ENCODE assay signal across 19 cellular contexts in genomic region chr11:123218451-123218850, GRCh38. TPM values are rescaled to one million over a fixed set of nuclear protein-coding genes. Genes with fewer than 3 reads are reported as not detected.
DNase-seq lines count a peak whose midpoint lies in the region; ATAC-seq, FAIRE-seq and TF ChIP-seq lines count a peak whose summit lies in the region.
"Had no signal": no experiment of that assay in that cellular context is flagged by ENCODE, and none has a peak within 500 bp of the region (broad histone marks: within the 10 kb centered on the region; RNA-seq: fewer than 3 reads in every experiment).

No MANE protein-coding gene starts in this region.

- H3K4me1 ChIP-seq in HEK293 (ENCODE audit: control insufficient read depth, insufficient read depth, low read length) (peaks cover 4% of the 10 kb centered on the region), stomach smooth muscle (ENCODE audit: control insufficient read depth, insufficient read depth, low read length) (peaks cover 20% of the 10 kb centered on the region), right cardiac atrium (ENCODE audit: control insufficient read depth, insufficient read depth, low read length) (peaks cover 5% of the 10 kb centered on the region)
- H3K4me1 ChIP-seq: vagina had no signal

- H3K4me3 ChIP-seq in HEK293 (ENCODE audit: low read depth, low read length) = no peak overlapping the region
- H3K4me3 ChIP-seq in stomach smooth muscle (ENCODE audit: low read length in 2 of 2) = no peak overlapping the region
- no peak overlapping the region for H3K4me3 ChIP-seq in right cardiac atrium (ENCODE audit: low read length)
- H3K4me3 ChIP-seq: vagina had no signal

- no peaks in the 10 kb centered on the region for H3K36me3 ChIP-seq in HEK293 (ENCODE audit: control insufficient read depth in 2 of 2, insufficient read depth in 1 of 2, low read length in 2 of 2)
- H3K36me3 ChIP-seq in stomach smooth muscle (ENCODE audit: control insufficient read depth in 2 of 2, insufficient read depth in 2 of 2, low read length in 2 of 2) = no peaks in the 10 kb centered on the region
- H3K36me3 ChIP-seq: vagina had no signal

- POLR2A ChIA-PET in HEK293 (lab: Yijun Ruan, JAX) (no interaction called here), WTC11 (lab: Charles Lee) (no interaction called here), GM10248 (lab: Yijun Ruan, JAX) (no interaction called here)

- H3K9me3 Mint-ChIP-seq in WTC11 = peaks cover 28% of the 10 kb centered on the region

- H3K4me1 Mint-ChIP-seq in WTC11 = peaks cover 41% of the 10 kb centered on the region
- H3K4me1 Mint-ChIP-seq: activated CD4-positive, alpha-beta T cell treated with anti-CD3 and anti-CD28 coated beads, Interleukin-2, amount 10 ng/mL, durations not matched to agents 7 days and 5 days; stimulated activated effector memory CD8-positive, alpha-beta T cell treated with anti-CD3 and anti-CD28 coated beads, Interleukin-12 subunit alpha, Interleukin-12 subunit beta, amount 100 ng/mL, for 72 hours had no signal

- H3K27ac ChIP-seq in HEK293 (ENCODE audit: extremely low read depth, low read depth, low read length) (no peak overlapping the region), stomach smooth muscle (ENCODE audit: low read length) (peak overlapping the region; percentile 49), right cardiac atrium (ENCODE audit: low read length) (no peak overlapping the region)
- H3K27ac ChIP-seq: RWPE1, vagina had no signal

- DNase-seq in WTC11 (ENCODE audit: low spot score) (no peak), iris pigment epithelial cell (ENCODE audit: low read depth) (peak; percentile 50), HTR-8/SVneo (ENCODE audit: insufficient read length, low spot score) (no peak), putamen (ENCODE audit: low spot score) (no peak), GM10248 (ENCODE audit: extremely low spot score) (no peak), right cardiac atrium (no peak)
- DNase-seq: activated CD4-positive, alpha-beta T cell treated with anti-CD3 and anti-CD28 coated beads, Interleukin-2, amount 10 ng/mL, durations not matched to agents 7 days and 5 days; anterior cingulate cortex; dermis blood vessel endothelial cell; KG1; NCI-H1436; NCI-H510A; stimulated activated CD4-positive, alpha-beta T cell treated with anti-CD3 and anti-CD28 coated beads, Interleukin-4, amount 100 ng/mL, for 4 hours; T-helper 2 cell had no signal

- no peaks in the 10 kb centered on the region; the same call in 1 of the 2 replicates for H3K27me3 Mint-ChIP-seq in WTC11 (ENCODE audit: low read depth)

- WGBS in right cardiac atrium = 81% methylated on average over 5 of the region's 5 CpGs

- FAIRE-seq in HTR-8/SVneo (lab: Jason Lieb, UNC) = no peak

- ATAC-seq in WTC11 = no peak; the same call in 1 of the 2 replicates
- no peak for ATAC-seq in right cardiac atrium
- ATAC-seq: stimulated activated effector memory CD8-positive, alpha-beta T cell treated with anti-CD3 and anti-CD28 coated beads, Interleukin-12 subunit alpha, Interleukin-12 subunit beta, amount 100 ng/mL, for 72 hours had no signal

- intact Hi-C loops in right cardiac atrium (cut with DNase I) = no loop called here

- TF ChIP-seq CTCF in HEK293 (tag by site-specific recombination; IDR thresholded peaks at IDR 0.05) = no peak
- no peak for TF ChIP-seq CTCF in WTC11 (IDR thresholded peaks at IDR 0.05)
- no peak for TF ChIP-seq CTCF in GM10248 (IDR thresholded peaks at IDR 0.05; ENCODE audit: control extremely low read depth, extremely low read depth, low read depth, missing control alignments)

- H3K9ac ChIP-seq in stomach smooth muscle (ENCODE audit: low read length in 2 of 2) = no peak overlapping the region

- H3K27me3 ChIP-seq in stomach smooth muscle (ENCODE audit: control insufficient read depth in 1 of 2, insufficient read depth in 2 of 2, low read length in 2 of 2) = no peaks in the 10 kb centered on the region
- no peaks in the 10 kb centered on the region for H3K27me3 ChIP-seq in right cardiac atrium (ENCODE audit: control insufficient read depth, insufficient read depth)
- H3K27me3 ChIP-seq: vagina had no signal

- H3K36me3 Mint-ChIP-seq in WTC11 = no peaks in the 10 kb centered on the region
- H3K36me3 Mint-ChIP-seq: stimulated activated effector memory CD8-positive, alpha-beta T cell treated with anti-CD3 and anti-CD28 coated beads, Interleukin-12 subunit alpha, Interleukin-12 subunit beta, amount 100 ng/mL, for 72 hours had no signal

- H3K9me3 ChIP-seq in HEK293 (ENCODE audit: control insufficient read depth, insufficient read depth, low read depth, low read length) (no peaks in the 10 kb centered on the region), stomach smooth muscle (ENCODE audit: control insufficient read depth in 2 of 2, low read length in 2 of 2) (peaks cover 8 to 9% of the 10 kb centered on the region in 2 donors), right cardiac atrium (ENCODE audit: control insufficient read depth, low read length) (no peaks in the 10 kb centered on the region)
- H3K9me3 ChIP-seq: vagina had no signal

- CTCF ChIA-PET in HEK293 (lab: Yijun Ruan, JAX) = interaction anchor here (1.0 kb wide), 1 partner anchor 27 kb away, joined by 3 read pairs; no protein-coding TSS in a partner anchor
- CTCF ChIA-PET in WTC11 (lab: Charles Lee) = interaction anchor here (1.0 to 3.4 kb wide), 4 partner anchors 17 to 189 kb away, joined by 3 to 11 read pairs (median 6); no protein-coding TSS in a partner anchor
- CTCF ChIA-PET in GM10248 (lab: Yijun Ruan, JAX) = interaction anchor here (1.2 to 2.3 kb wide), 2 partner anchors 29 to 53 kb away, joined by 3 to 7 read pairs; no protein-coding TSS in a partner anchor

- H3K4me3 Mint-ChIP-seq in WTC11 = no peak overlapping the region
- H3K4me3 Mint-ChIP-seq: activated CD4-positive, alpha-beta T cell treated with anti-CD3 and anti-CD28 coated beads, Interleukin-2, amount 10 ng/mL, durations not matched to agents 7 days and 5 days; stimulated activated effector memory CD8-positive, alpha-beta T cell treated with anti-CD3 and anti-CD28 coated beads, Interleukin-12 subunit alpha, Interleukin-12 subunit beta, amount 100 ng/mL, for 72 hours had no signal

- H3K27ac Mint-ChIP-seq in WTC11 = peak overlapping the region; percentile 84
- H3K27ac Mint-ChIP-seq: activated CD4-positive, alpha-beta T cell treated with anti-CD3 and anti-CD28 coated beads, Interleukin-2, amount 10 ng/mL, durations not matched to agents 7 days and 5 days; stimulated activated effector memory CD8-positive, alpha-beta T cell treated with anti-CD3 and anti-CD28 coated beads, Interleukin-12 subunit alpha, Interleukin-12 subunit beta, amount 100 ng/mL, for 72 hours had no signal

TF ChIP-seq in HEK293, 187 proteins besides CTCF, POLR2A, EP300 and RAD21:
- TF ChIP-seq ZNF785 (tag by site-specific recombination; IDR thresholded peaks at IDR 0.05) = no peak
- TF ChIP-seq ZNF335 (tag by site-specific recombination; conservative IDR thresholded peaks at IDR 0.05) = 0 out of 2 replicates have a peak, but pooled peaks have one; percentile 2

TF ChIP-seq in WTC11, 78 proteins besides CTCF, POLR2A, EP300 and RAD21:
- TF ChIP-seq ZNF416 (CRISPR knock-in tag; IDR thresholded peaks at IDR 0.05) = no peak
- TF ChIP-seq, protein P1, sequence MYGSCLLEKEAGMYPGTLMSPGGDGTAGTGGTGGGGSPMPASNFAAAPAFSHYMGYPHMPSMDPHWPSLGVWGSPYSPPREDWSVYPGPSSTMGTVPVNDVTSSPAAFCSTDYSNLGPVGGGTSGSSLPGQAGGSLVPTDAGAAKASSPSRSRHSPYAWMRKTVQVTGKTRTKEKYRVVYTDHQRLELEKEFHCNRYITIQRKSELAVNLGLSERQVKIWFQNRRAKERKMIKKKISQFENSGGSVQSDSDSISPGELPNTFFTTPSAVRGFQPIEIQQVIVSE (CRISPR knock-in tag; IDR thresholded peaks at IDR 0.05; ENCODE audit: borderline replicate concordance) = no peak

RNA-seq across cellular contexts. Expression of gene CLMP, which starts 23.4 kb away (rescaled TPM):
- total RNA-seq in WTC11 (2021) = 14.3 to 20.0 TPM (median 18.2 TPM) in 3 replicates
- total RNA-seq in right cardiac atrium = 10 to 100 TPM in 3 of 4 donors, 1 to 10 TPM in 1; 5.0 to 34.1 (median 19.3) TPM
- polyA plus RNA-seq in right cardiac atrium = 6.6 TPM
